In genomic region chr12:48336066-48336465, GRCh38 we compare ENCODE assay signal across 23 cellular contexts. TPM values are rescaled to one million over a fixed set of nuclear protein-coding genes. Genes with fewer than 3 reads are reported as not detected.
DNase-seq lines count a peak whose midpoint lies in the region; ATAC-seq and TF ChIP-seq lines count a peak whose summit lies in the region.
"Had no signal": no experiment of that assay in that cellular context is flagged by ENCODE, and none has a peak within 500 bp of the region (broad histone marks: within the 10 kb centered on the region; RNA-seq: fewer than 3 reads in every experiment).

No MANE protein-coding gene starts in this region.

- no peaks in the 10 kb centered on the region for H3K79me2 ChIP-seq in smooth muscle cell (ENCODE audit: low read depth)

- H3K4me1 Mint-ChIP-seq in MCF 10A (ENCODE audit: insufficient read depth, unreplicated experiment), result no peaks in the 10 kb centered on the region
- H3K4me1 Mint-ChIP-seq: GM23338 had no signal

- CTCF ChIA-PET in MCF 10A (lab: Yijun Ruan, JAX), result interaction anchor here (0.6 kb wide), 1 partner anchor 11 kb away, joined by 3 read pairs; no protein-coding TSS in a partner anchor

- DNase-seq in Right ventricle myocardium inferior (ENCODE audit: missing footprints), result no peak
- no peak for DNase-seq in right atrium auricular region (ENCODE audit: low spot score)
- peak; percentile 16 for DNase-seq in amniotic epithelial cell (ENCODE audit: low read depth)
- DNase-seq in left lung, result no peak
- DNase-seq in smooth muscle cell (lab: John Stamatoyannopoulos, UW; ENCODE audit: unreplicated experiment), result no peak
- no peak for DNase-seq in MCF 10A (ENCODE audit: unreplicated experiment)
- DNase-seq in SJCRH30, result no peak
- DNase-seq: BE2C; CD4-positive, alpha-beta T cell; DMS153; EL; HCEC 1CT; NCI-H1417; NCI-H187; NCI-H2107; NCI-H226; NCI-H524 treated with DMSO at 0.1 percent for 48 hours; Peyer's patch; SHP77 treated with DMSO at 0.1 percent for 48 hours had no signal

- H3K27me3 ChIP-seq in right atrium auricular region, result no peaks in the 10 kb centered on the region
- no peaks in the 10 kb centered on the region for H3K27me3 ChIP-seq in left lung
- H3K27me3 ChIP-seq in smooth muscle cell (ENCODE audit: low read depth), result no peaks in the 10 kb centered on the region
- no peaks in the 10 kb centered on the region for H3K27me3 ChIP-seq in SJCRH30
- H3K27me3 ChIP-seq: BE2C, Peyer's patch had no signal

- intact Hi-C loops in Right ventricle myocardium inferior (cut with DNase I), result no loop called here
- intact Hi-C loops in left lung (cut with DNase I), result no loop called here
- intact Hi-C loops in MCF 10A (cut with micrococcal nuclease), result no loop called here

- WGBS in smooth muscle cell (ENCODE audit: low lambda C conversion rate), result 82% methylated on average over 2 of the region's 2 CpGs

- no peak overlapping the region for H3K27ac Mint-ChIP-seq in MCF 10A (ENCODE audit: low read depth, unreplicated experiment)
- H3K27ac Mint-ChIP-seq: CD4-positive, alpha-beta T cell; GM23338 had no signal

- H3K27ac ChIP-seq in right atrium auricular region (no peak overlapping the region), left lung (no peak overlapping the region), smooth muscle cell (ENCODE audit: low read depth) (peak overlapping the region; percentile 1), SJCRH30 (no peak overlapping the region)
- H3K27ac ChIP-seq: Peyer's patch had no signal

- H3K9ac ChIP-seq in smooth muscle cell (ENCODE audit: low read depth), result no peak overlapping the region

- H3F3A ChIP-seq in smooth muscle cell (ENCODE audit: low read depth), result peaks cover 29% of the 10 kb centered on the region

- ATAC-seq in Right ventricle myocardium inferior (peak; percentile 34), left lung (peak; percentile 60), HG03108 (IDR thresholded peaks at IDR 0.05; ENCODE audit: unreplicated experiment) (no peak)
- ATAC-seq: SK-N-SH treated with all-trans-retinoic acid at 6 μM for 48 hours had no signal

- no peak overlapping the region for H2AFZ ChIP-seq in smooth muscle cell (ENCODE audit: low read depth)
- H2AFZ ChIP-seq: GM23338 had no signal

- H3K4me3 ChIP-seq in right atrium auricular region, result no peak overlapping the region
- H3K4me3 ChIP-seq in left lung, result no peak overlapping the region
- H3K4me3 ChIP-seq in smooth muscle cell, result no peak overlapping the region
- no peak overlapping the region for H3K4me3 ChIP-seq in SJCRH30
- H3K4me3 ChIP-seq: GM12878, GM23338, Peyer's patch had no signal

- TF ChIP-seq CTCF in right atrium auricular region (IDR thresholded peaks at IDR 0.05), result no peak
- TF ChIP-seq CTCF in left lung (IDR thresholded peaks at IDR 0.05), result no peak
- TF ChIP-seq CTCF in smooth muscle cell (IDR thresholded peaks at IDR 0.05; ENCODE audit: borderline replicate concordance, insufficient read depth, poor library complexity, severe bottlenecking), result no peak
- TF ChIP-seq CTCF in MCF 10A (IDR thresholded peaks at IDR 0.05; ENCODE audit: unreplicated experiment), result no peak

- H3K4me2 ChIP-seq in smooth muscle cell, result no peak overlapping the region
- H3K4me2 ChIP-seq: GM23338 had no signal

- H3K4me3 Mint-ChIP-seq in MCF 10A (ENCODE audit: unreplicated experiment), result no peak overlapping the region
- H3K4me3 Mint-ChIP-seq: CD4-positive, alpha-beta T cell; GM23338 had no signal

- H3K9me3 ChIP-seq in right atrium auricular region (no peaks in the 10 kb centered on the region), left lung (no peaks in the 10 kb centered on the region), smooth muscle cell (replicated peaks; ENCODE audit: low read depth) (no peaks in the 10 kb centered on the region), SJCRH30 (replicated peaks) (peaks cover 2% of the 10 kb centered on the region; the same call in 1 of the 2 replicates)
- H3K9me3 ChIP-seq: BE2C, Peyer's patch had no signal

- no peaks in the 10 kb centered on the region for H3K27me3 Mint-ChIP-seq in MCF 10A (ENCODE audit: insufficient read depth, unreplicated experiment)
- H3K27me3 Mint-ChIP-seq: CD4-positive, alpha-beta T cell had no signal

- POLR2A ChIA-PET in MCF 10A (lab: Yijun Ruan, JAX), result interaction anchor here (0.6 to 1.1 kb wide), 2 partner anchors 8 to 14 kb away, joined by 3 read pairs; no protein-coding TSS in a partner anchor

- no peaks in the 10 kb centered on the region for H3K36me3 Mint-ChIP-seq in MCF 10A (ENCODE audit: insufficient read depth, unreplicated experiment)

- H3K36me3 ChIP-seq in right atrium auricular region (no peaks in the 10 kb centered on the region), left lung (peaks cover 0 to 20% of the 10 kb centered on the region in 2 donors), smooth muscle cell (ENCODE audit: low read depth) (no peaks in the 10 kb centered on the region), SJCRH30 (no peaks in the 10 kb centered on the region)
- H3K36me3 ChIP-seq: BE2C, Peyer's patch had no signal

- no peaks in the 10 kb centered on the region for H3K9me3 Mint-ChIP-seq in MCF 10A (ENCODE audit: unreplicated experiment)

- BruUV-seq in MCF 10A (replicated peaks; lab: Mats Ljungman, UMichigan), result no TSS peak

- H3K4me1 ChIP-seq in right atrium auricular region, result no peaks in the 10 kb centered on the region
- H3K4me1 ChIP-seq in left lung, result peaks cover 0 to 1% of the 10 kb centered on the region in 2 donors
- no peaks in the 10 kb centered on the region for H3K4me1 ChIP-seq in smooth muscle cell (ENCODE audit: low read depth)
- no peaks in the 10 kb centered on the region for H3K4me1 ChIP-seq in SJCRH30
- H3K4me1 ChIP-seq: BE2C, Peyer's patch had no signal

- no peaks in the 10 kb centered on the region for H4K20me1 ChIP-seq in smooth muscle cell (ENCODE audit: low read depth)

RNA-seq across cellular contexts. Expression of gene ZNF641, which starts 14.7 kb away (rescaled TPM):
- 17.3 TPM for total RNA-seq in Right ventricle myocardium inferior
- 10 to 100 TPM; 18.1 to 19.1 TPM for total RNA-seq in right atrium auricular region
- 10 to 100 TPM; 17.5 to 20.8 TPM for total RNA-seq in left lung
- 28.1 and 61.4 TPM in 2 replicates for total RNA-seq in smooth muscle cell
- polyA plus RNA-seq in smooth muscle cell, result 19.4 and 22.6 TPM in 2 replicates
- 10.0 and 12.0 TPM in 2 replicates for total RNA-seq in MCF 10A (2022)
- total RNA-seq in SJCRH30 (2014; rRNA removed; shearing (Covaris generic)), result 11.2 and 15.5 TPM in 2 replicates
